23 cellular contexts compared by ENCODE assay signal in the genomic region with DNA sequence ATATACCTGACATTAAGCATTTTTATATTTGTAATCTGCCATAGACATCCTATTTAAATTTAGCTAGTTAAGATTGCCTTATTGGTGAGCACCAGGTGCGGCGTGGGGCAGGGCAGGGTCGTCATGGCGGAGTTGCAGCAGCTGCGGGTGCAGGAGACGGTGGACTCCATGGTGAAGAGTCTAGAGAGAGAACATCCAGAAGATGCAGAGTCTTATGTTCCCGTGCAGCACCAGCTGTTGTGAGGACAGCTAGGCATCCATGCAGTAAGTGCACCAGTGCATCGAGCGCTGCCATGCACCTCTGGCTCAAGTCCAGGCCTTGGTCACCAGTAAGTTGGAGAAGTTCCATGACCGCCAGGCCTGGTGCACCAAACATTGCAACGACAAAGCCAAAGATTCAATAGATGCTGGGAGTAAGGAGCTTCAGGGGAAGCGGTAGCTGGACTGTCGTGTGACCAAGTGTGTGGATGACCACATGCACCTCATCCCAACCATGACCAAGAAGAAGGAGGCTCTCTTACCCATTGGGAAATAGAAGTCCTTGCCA.
DNase-seq lines count a peak whose midpoint lies in the region; ATAC-seq, FAIRE-seq and TF ChIP-seq lines count a peak whose summit lies in the region.
"Had no signal": no experiment of that assay in that cellular context is flagged by ENCODE, and none has a peak within 500 bp of the region (broad histone marks: within the 10 kb centered on the region; RNA-seq: fewer than 3 reads in every experiment).

No MANE protein-coding gene starts in this region.

- H3K36me3 ChIP-seq in H1 (ENCODE audit: control insufficient read depth in 2 of 4, insufficient read depth in 4 of 4, low read length in 3 of 4) (no peaks in the 10 kb centered on the region), neuronal stem cell (replicated peaks in 1 of 2; ENCODE audit: control insufficient read depth in 2 of 2, insufficient read depth in 2 of 2, low read length in 2 of 2) (no peaks in the 10 kb centered on the region), upper lobe of right lung (no peaks in the 10 kb centered on the region)
- H3K36me3 ChIP-seq: BLaER1 had no signal

- H3K18ac ChIP-seq in H1 (ENCODE audit: extremely low read depth, low read length), result no peak overlapping the region
- peak overlapping the region; percentile 64 for H3K18ac ChIP-seq in neuronal stem cell (ENCODE audit: low read length)

- H2BK15ac ChIP-seq in H1 (ENCODE audit: low read length), result no peak overlapping the region
- H2BK15ac ChIP-seq in neuronal stem cell (ENCODE audit: low read length), result no peak overlapping the region

- H3K4ac ChIP-seq in H1 (replicated peaks; ENCODE audit: insufficient read length, low read depth, low read length) (no peak overlapping the region), neuronal stem cell (ENCODE audit: low read length) (no peak overlapping the region)

- CTCF ChIA-PET in H1 (lab: Charles Lee; ENCODE audit: partially characterized antibody), result interaction anchor here (0.6 to 1.6 kb wide), 3 partner anchors 9 to 426 kb away, joined by 3 to 4 read pairs (median 3); no protein-coding TSS in a partner anchor

- H3K4me1 ChIP-seq in H1 (replicated peaks in 1 of 4; ENCODE audit: control insufficient read depth in 3 of 4, insufficient read depth in 4 of 4, low read length in 3 of 4) (no peaks in the 10 kb centered on the region), neuronal stem cell (ENCODE audit: control insufficient read depth in 2 of 2, insufficient read depth in 1 of 2, low read depth in 1 of 2, low read length in 2 of 2) (no peaks in the 10 kb centered on the region), upper lobe of right lung (no peaks in the 10 kb centered on the region)
- H3K4me1 ChIP-seq: BLaER1 had no signal

- no peak overlapping the region for H3K4me3 ChIP-seq in H1 (ENCODE audit: extremely low read depth in 1 of 4, insufficient read depth in 2 of 4, low read depth in 3 of 4, low read length in 4 of 4)
- H3K4me3 ChIP-seq in neuronal stem cell (ENCODE audit: low read length in 2 of 2), result no peak overlapping the region
- H3K4me3 ChIP-seq in upper lobe of right lung, result no peak overlapping the region
- H3K4me3 ChIP-seq: BLaER1, GM23248 had no signal

- no peak overlapping the region for H3K4me2 ChIP-seq in H1 (ENCODE audit: insufficient read depth in 1 of 2, low read depth in 2 of 2, low read length in 2 of 2)
- no peak overlapping the region for H3K4me2 ChIP-seq in neuronal stem cell (ENCODE audit: insufficient read depth, low read length, poor library complexity, severe bottlenecking)
- H3K4me2 ChIP-seq: BLaER1 had no signal

- no peak overlapping the region for H2BK12ac ChIP-seq in H1 (ENCODE audit: low read depth, low read length)
- no peak overlapping the region for H2BK12ac ChIP-seq in neuronal stem cell (ENCODE audit: low read length)

- H3K27ac ChIP-seq in H1 (ENCODE audit: low read depth, low read length) (no peak overlapping the region), neuronal stem cell (replicated peaks; ENCODE audit: low read length) (no peak overlapping the region), upper lobe of right lung (no peak overlapping the region)
- H3K27ac ChIP-seq: 22Rv1, BLaER1, C4-2B, GM23248 had no signal

- no peak overlapping the region for H3K9ac ChIP-seq in H1 (replicated peaks in 1 of 4; ENCODE audit: extremely low read depth in 1 of 4, low read depth in 3 of 4, low read length in 3 of 4)
- no peak overlapping the region for H3K9ac ChIP-seq in neuronal stem cell (ENCODE audit: low read depth, low read length, poor library complexity)
- H3K9ac ChIP-seq: BLaER1, GM23248 had no signal

- no peak for FAIRE-seq in H1 (lab: Jason Lieb, UNC)
- FAIRE-seq: A204.1, D721Med, GM12891, GM18507 had no signal

- H2BK120ac ChIP-seq in H1 (replicated peaks; ENCODE audit: low read depth, low read length) (no peak overlapping the region), neuronal stem cell (ENCODE audit: low read depth, low read length) (no peak overlapping the region)

- H3K23me2 ChIP-seq in H1 (ENCODE audit: low read depth, low read length), result no peaks in the 10 kb centered on the region

- H4K5ac ChIP-seq in H1 (ENCODE audit: insufficient read length, low read depth, low read length), result no peak overlapping the region

- TF ChIP-seq EP300 in H1 (IDR thresholded peaks at IDR 0.05; ENCODE audit: borderline replicate concordance in 1 of 2, low read depth in 2 of 2, low read length in 2 of 2), result no peak

- no peaks in the 10 kb centered on the region for H4K20me1 ChIP-seq in H1 (replicated peaks in 1 of 2; ENCODE audit: control insufficient read depth in 1 of 2, insufficient read depth in 2 of 2, low read length in 2 of 2)
- H4K20me1 ChIP-seq: BLaER1 had no signal

- no peak overlapping the region for H2BK20ac ChIP-seq in H1 (ENCODE audit: low read length)

- POLR2A ChIA-PET in H1 (lab: Charles Lee; ENCODE audit: partially characterized antibody), result no interaction called here

- 96% methylated on average over 13 of the region's 13 CpGs; no CpG with 5 or more reads in 1 of the 2 experiments for WGBS in H1 (ENCODE audit: extremely low coverage in 1 of 2, insufficient coverage in 1 of 2, insufficient read length in 1 of 2, insufficient replicate concordance in 2 of 2, low coverage in 1 of 2, low lambda C conversion rate in 2 of 2, missing lambda C conversion rate in 1 of 2), 2 experiments
- no CpG with 5 or more reads among the region's 13 CpGs for WGBS in neuronal stem cell (ENCODE audit: extremely low coverage in 2 of 2, insufficient read length in 2 of 2, insufficient replicate concordance in 1 of 2), 2 donors

- H3K14ac ChIP-seq in H1 (ENCODE audit: insufficient read length), result no peak overlapping the region
- peak overlapping the region; percentile 47 for H3K14ac ChIP-seq in neuronal stem cell (ENCODE audit: low read length)

- H4K8ac ChIP-seq in H1 (ENCODE audit: extremely low read depth, insufficient read depth, low read length) (no peak overlapping the region; the same call in 1 of the 2 replicates), neuronal stem cell (ENCODE audit: low read depth, low read length) (no peak overlapping the region)

- H3K56ac ChIP-seq in H1 (replicated peaks; ENCODE audit: insufficient read length, low read depth, low read length), result no peak overlapping the region

- DNase-seq in Right ventricle myocardium inferior (ENCODE audit: missing footprints) (peak; percentile 50), left ventricle myocardium superior (no peak), H1 (ENCODE audit: low read depth in 1 of 2, low spot score in 2 of 2) (no peak), neuronal stem cell (ENCODE audit: low spot score) (no peak), upper lobe of right lung (peak; percentile 42), CD1c-positive myeloid dendritic cell (ENCODE audit: extremely low spot score) (no peak)
- DNase-seq: CD4-positive, alpha-beta T cell; CD8-positive, alpha-beta memory T cell; DMS53; DMS79 treated with DMSO at 0.1 percent for 48 hours; GF-D8; GM23248; H9 had no signal

- H2BK5ac ChIP-seq in H1 (ENCODE audit: low read depth, low read length) (no peak overlapping the region), neuronal stem cell (ENCODE audit: low read length) (no peak overlapping the region)

- no peak for ATAC-seq in Right ventricle myocardium inferior
- no peak for ATAC-seq in left ventricle myocardium superior
- ATAC-seq in upper lobe of right lung, result no peak
- ATAC-seq in HG03432 (IDR thresholded peaks at IDR 0.05; ENCODE audit: unreplicated experiment), result no peak
- ATAC-seq in GM21528 (IDR thresholded peaks at IDR 0.05; ENCODE audit: low FRiP score, unreplicated experiment), result no peak
- ATAC-seq: HCT116 had no signal

- H3K9me3 ChIP-seq in H1 (ENCODE audit: insufficient read depth in 2 of 2, low read depth in 1 of 2, low read length in 1 of 2) (no peaks in the 10 kb centered on the region), neuronal stem cell (replicated peaks in 1 of 2; ENCODE audit: control insufficient read depth in 2 of 2, insufficient read depth in 1 of 2, low read depth in 1 of 2, low read length in 2 of 2) (peaks cover 0 to 2% of the 10 kb centered on the region in 2 donors), upper lobe of right lung (no peaks in the 10 kb centered on the region)
- H3K9me3 ChIP-seq: BLaER1 had no signal

- H2AFZ ChIP-seq in H1 (ENCODE audit: low read length) (0 out of 2 replicates have a peak overlapping the region, but pooled peaks have one; percentile 7), neuronal stem cell (ENCODE audit: low read length) (no peak overlapping the region)
- H2AFZ ChIP-seq: GM23248 had no signal

- TF ChIP-seq RAD21 in H1 (IDR thresholded peaks at IDR 0.05 in 1 of 2, conservative IDR thresholded peaks at IDR 0.05 in 1 of 2; ENCODE audit: low read depth in 2 of 2, low read length in 2 of 2), result no peak

- H2AK5ac ChIP-seq in H1 (ENCODE audit: low read depth, low read length) (no peak overlapping the region), neuronal stem cell (ENCODE audit: low read depth, low read length) (no peak overlapping the region)

- H3K79me1 ChIP-seq in H1 (ENCODE audit: low read depth, low read length) (no peaks in the 10 kb centered on the region), neuronal stem cell (ENCODE audit: low read depth, low read length) (no peaks in the 10 kb centered on the region)

- no peak for TF ChIP-seq CTCF in H1 (IDR thresholded peaks at IDR 0.05; ENCODE audit: control extremely low read depth in 1 of 3, insufficient read depth in 1 of 3, low read depth in 1 of 3, low read length in 3 of 3)
- TF ChIP-seq CTCF in upper lobe of right lung (IDR thresholded peaks at IDR 0.05), result no peak

- intact Hi-C loops in Right ventricle myocardium inferior (cut with DNase I) (no loop called here), left ventricle myocardium superior (cut with micrococcal nuclease) (no loop called here), upper lobe of right lung (cut with DNase I) (no loop called here)

- H4K91ac ChIP-seq in H1 (replicated peaks; ENCODE audit: insufficient read length, low read length) (no peak overlapping the region), neuronal stem cell (ENCODE audit: low read depth, low read length, poor library complexity) (no peak overlapping the region)

- no peaks in the 10 kb centered on the region for H3K79me2 ChIP-seq in H1 (ENCODE audit: control insufficient read depth in 1 of 2, insufficient read depth in 2 of 2, low read length in 2 of 2)

- TF ChIP-seq POLR2A in H1 (IDR thresholded peaks at IDR 0.05; ENCODE audit: control extremely low read depth in 1 of 2, low read depth in 2 of 2, low read length in 2 of 2), result no peak

- H3K27me3 ChIP-seq in H1 (replicated peaks in 1 of 4; ENCODE audit: control insufficient read depth in 3 of 4, extremely low read depth in 1 of 4, insufficient read depth in 3 of 4, low read length in 3 of 4), result no peaks in the 10 kb centered on the region
- H3K27me3 ChIP-seq in neuronal stem cell (ENCODE audit: control insufficient read depth in 3 of 3, insufficient read depth in 3 of 3, low read depth in 1 of 3, low read length in 3 of 3), result no peaks in the 10 kb centered on the region
- no peaks in the 10 kb centered on the region for H3K27me3 ChIP-seq in upper lobe of right lung
- H3K27me3 ChIP-seq: BLaER1 had no signal

- H3K23ac ChIP-seq in H1 (ENCODE audit: insufficient read length), result no peak overlapping the region
- peak overlapping the region; percentile 80 for H3K23ac ChIP-seq in neuronal stem cell (ENCODE audit: low read depth, low read length, poor library complexity)

TF ChIP-seq in H1, 55 proteins besides CTCF, POLR2A, EP300 and RAD21:
- no peak for TF ChIP-seq SIN3A (conservative IDR thresholded peaks at IDR 0.05 in 1 of 2, IDR thresholded peaks at IDR 0.05 in 1 of 2; ENCODE audit: low read depth in 1 of 2, low read length in 2 of 2)

Comparison
In these comparisons a context has a peak if more than half of its experiments do, and no peak if none do; other contexts are left out.
1. DNase-seq: peak in Right ventricle myocardium inferior (single experiment) and upper lobe of right lung (single experiment); none in left ventricle myocardium superior (single experiment), H1 (0 of 2), neuronal stem cell (single experiment) and CD1c-positive myeloid dendritic cell (single experiment).